In genomic region chr7:42152353-42153205, GRCh38 we compare ENCODE assay signal across 19 cellular contexts.
DNase-seq lines count a peak whose midpoint lies in the region; ATAC-seq, FAIRE-seq and TF ChIP-seq lines count a peak whose summit lies in the region.
"Had no signal": no experiment of that assay in that cellular context is flagged by ENCODE, and none has a peak within 500 bp of the region (broad histone marks: within the 10 kb centered on the region; RNA-seq: fewer than 3 reads in every experiment).

No MANE protein-coding gene starts in this region.

- H3K4me1 ChIP-seq in GM23338 (ENCODE audit: insufficient read depth) = peaks cover 38% of the 10 kb centered on the region
- no peaks in the 10 kb centered on the region for H3K4me1 ChIP-seq in astrocyte (ENCODE audit: insufficient read depth, low read length)
- H3K4me1 ChIP-seq: testis had no signal

- no peaks in the 10 kb centered on the region for H3K9me2 ChIP-seq in GM23338 (ENCODE audit: insufficient read depth)

- no peak for FAIRE-seq in astrocyte (lab: Jason Lieb, UNC)
- FAIRE-seq: RCC 7860 had no signal

- H3K36me3 ChIP-seq in GM23338 (ENCODE audit: insufficient read depth) (no peaks in the 10 kb centered on the region), astrocyte (ENCODE audit: insufficient read depth, low read length) (no peaks in the 10 kb centered on the region)
- H3K36me3 ChIP-seq: MG63 had no signal

- H3K4me1 Mint-ChIP-seq in GM23338 = peaks cover 29% of the 10 kb centered on the region
- H3K4me1 Mint-ChIP-seq in astrocyte (ENCODE audit: low read depth, unreplicated experiment) = peaks cover 8% of the 10 kb centered on the region
- H3K4me1 Mint-ChIP-seq: nephron progenitor cell had no signal

- H3K9me3 Mint-ChIP-seq in GM23338 = no peaks in the 10 kb centered on the region
- no peaks in the 10 kb centered on the region for H3K9me3 Mint-ChIP-seq in astrocyte (ENCODE audit: unreplicated experiment)
- H3K9me3 Mint-ChIP-seq: nephron progenitor cell; T-helper 1 cell treated with Interleukin-12 subunit alpha and Interleukin-12 subunit beta and Interleukin-4 antibody, amounts not matched to agents 30 μg/mL and 1 μg/mL, for 36 hours had no signal

- no peak overlapping the region for H3K4me3 ChIP-seq in GM23338
- no peak overlapping the region for H3K4me3 ChIP-seq in astrocyte (ENCODE audit: insufficient read depth, low read depth, low read length)
- H3K4me3 ChIP-seq: MG63, testis had no signal

- no peak for DNase-seq in GM23338 (ENCODE audit: low spot score)
- DNase-seq in astrocyte (ENCODE audit: low read depth) = no peak
- DNase-seq in left kidney (ENCODE audit: low read depth, low spot score) = peak; percentile 93
- DNase-seq in renal cortical epithelial cell (ENCODE audit: low read depth) = peak; percentile 28
- no peak for DNase-seq in erythroblast (lab: John Stamatoyannopoulos, UW)
- DNase-seq: activated CD4-positive, CD25-positive, alpha-beta regulatory T cell treated with anti-CD3 and anti-CD28 coated beads, Interleukin-2, amount 50 U/mL, for 72 hours; aorta; GOT3; MG63; NCI-H2029 treated with DMSO at 0.1 percent for 48 hours; NCI-H524 treated with DMSO at 0.1 percent for 48 hours; nephron progenitor cell; stimulated activated CD4-positive, alpha-beta T cell treated with anti-CD3 and anti-CD28 coated beads, Interleukin-4, amount 100 ng/mL, for 4 hours; testis had no signal

- no peak overlapping the region for H3K27ac Mint-ChIP-seq in GM23338
- no peak overlapping the region for H3K27ac Mint-ChIP-seq in astrocyte (ENCODE audit: unreplicated experiment)
- H3K27ac Mint-ChIP-seq: nephron progenitor cell; T-helper 1 cell treated with Interleukin-12 subunit alpha and Interleukin-12 subunit beta and Interleukin-4 antibody, amounts not matched to agents 30 μg/mL and 1 μg/mL, for 36 hours had no signal

- H2AFZ ChIP-seq in GM23338 (no peak overlapping the region), astrocyte (ENCODE audit: low read depth, low read length) (no peak overlapping the region)

- TF ChIP-seq POLR2A in erythroblast (IDR thresholded peaks at IDR 0.05; ENCODE audit: low read length) = no peak

- ATAC-seq in GM23338 (peak; percentile 40), GM18909 (IDR thresholded peaks at IDR 0.05; ENCODE audit: poor library complexity, unreplicated experiment) (no peak), HG02610 (IDR thresholded peaks at IDR 0.05; ENCODE audit: unreplicated experiment) (no peak), GM21619 (IDR thresholded peaks at IDR 0.05; ENCODE audit: unreplicated experiment) (no peak)

- H3K27me3 ChIP-seq in GM23338 (ENCODE audit: insufficient read depth) = no peaks in the 10 kb centered on the region
- no peaks in the 10 kb centered on the region for H3K27me3 ChIP-seq in astrocyte (ENCODE audit: insufficient read depth, low read length)
- H3K27me3 ChIP-seq: MG63, testis had no signal

- H3K36me3 Mint-ChIP-seq in GM23338 (ENCODE audit: low read depth) = peaks cover 4% of the 10 kb centered on the region; the same call in 1 of the 3 replicates
- H3K36me3 Mint-ChIP-seq in astrocyte (ENCODE audit: low read depth, unreplicated experiment) = peaks cover 5% of the 10 kb centered on the region

- H3K4me3 Mint-ChIP-seq in GM23338 (no peak overlapping the region), astrocyte (ENCODE audit: unreplicated experiment) (no peak overlapping the region)
- H3K4me3 Mint-ChIP-seq: nephron progenitor cell; T-helper 1 cell treated with Interleukin-12 subunit alpha and Interleukin-12 subunit beta and Interleukin-4 antibody, amounts not matched to agents 30 μg/mL and 1 μg/mL, for 36 hours had no signal

- H3F3A ChIP-seq in GM23338 (replicated peaks; ENCODE audit: low read depth) = no peaks in the 10 kb centered on the region

- peaks cover 2% of the 10 kb centered on the region for H3K27me3 Mint-ChIP-seq in GM23338 (ENCODE audit: insufficient read depth, low read depth, poor library complexity)
- H3K27me3 Mint-ChIP-seq in astrocyte (ENCODE audit: low read depth, unreplicated experiment) = no peaks in the 10 kb centered on the region

- peaks cover 5% of the 10 kb centered on the region; the same call in 1 of the 2 replicates for H4K20me1 ChIP-seq in GM23338 (replicated peaks; ENCODE audit: insufficient read depth)
- peaks cover 54% of the 10 kb centered on the region for H4K20me1 ChIP-seq in astrocyte (ENCODE audit: insufficient read depth, low read length)

- H3K9ac ChIP-seq in astrocyte (ENCODE audit: low read length) = no peak overlapping the region

- H3K27ac ChIP-seq in GM23338 (ENCODE audit: low read depth) (peak overlapping the region; percentile 20; the same call in 1 of the 2 replicates), astrocyte (ENCODE audit: low read depth, low read length) (no peak overlapping the region)
- H3K27ac ChIP-seq: testis had no signal

- H3K79me2 ChIP-seq in GM23338 (replicated peaks; ENCODE audit: insufficient read depth) (peaks cover 6% of the 10 kb centered on the region; the same call in 1 of the 2 replicates), astrocyte (ENCODE audit: insufficient read depth, low read length) (peaks cover 48% of the 10 kb centered on the region)

- H3K4me2 ChIP-seq in GM23338 = peak overlapping the region; percentile 56; the same call in 1 of the 2 replicates
- peak overlapping the region; percentile 49 for H3K4me2 ChIP-seq in astrocyte (ENCODE audit: low read length)

- no peaks in the 10 kb centered on the region for H3K9me3 ChIP-seq in astrocyte (ENCODE audit: insufficient read depth, low read depth, low read length)
- H3K9me3 ChIP-seq: MG63, testis had no signal

- TF ChIP-seq CTCF in GM23338 (conservative IDR thresholded peaks at IDR 0.05; ENCODE audit: low read depth in 2 of 2) (no peak), astrocyte (IDR thresholded peaks at IDR 0.05; ENCODE audit: insufficient read depth, low read depth, low read length) (no peak)

TF ChIP-seq in GM23338, 12 proteins besides CTCF, POLR2A, EP300 and RAD21 (continues in another document):
- TF ChIP-seq NANOG (IDR thresholded peaks at IDR 0.05; ENCODE audit: borderline replicate concordance) (no peak), ZNF114 (CRISPR knock-in tag; IDR thresholded peaks at IDR 0.05) (no peak), EZH2 (IDR thresholded peaks at IDR 0.05; ENCODE audit: low read depth, unreplicated experiment) (no peak), STAT1 (IDR thresholded peaks at IDR 0.05; ENCODE audit: unreplicated experiment) (no peak), EZH2phosphoT487 (IDR thresholded peaks at IDR 0.05; ENCODE audit: unreplicated experiment) (no peak), CREB1 (CRISPR knock-in tag; IDR thresholded peaks at IDR 0.05; ENCODE audit: low read depth) (no peak)
- TF ChIP-seq, protein P1, sequence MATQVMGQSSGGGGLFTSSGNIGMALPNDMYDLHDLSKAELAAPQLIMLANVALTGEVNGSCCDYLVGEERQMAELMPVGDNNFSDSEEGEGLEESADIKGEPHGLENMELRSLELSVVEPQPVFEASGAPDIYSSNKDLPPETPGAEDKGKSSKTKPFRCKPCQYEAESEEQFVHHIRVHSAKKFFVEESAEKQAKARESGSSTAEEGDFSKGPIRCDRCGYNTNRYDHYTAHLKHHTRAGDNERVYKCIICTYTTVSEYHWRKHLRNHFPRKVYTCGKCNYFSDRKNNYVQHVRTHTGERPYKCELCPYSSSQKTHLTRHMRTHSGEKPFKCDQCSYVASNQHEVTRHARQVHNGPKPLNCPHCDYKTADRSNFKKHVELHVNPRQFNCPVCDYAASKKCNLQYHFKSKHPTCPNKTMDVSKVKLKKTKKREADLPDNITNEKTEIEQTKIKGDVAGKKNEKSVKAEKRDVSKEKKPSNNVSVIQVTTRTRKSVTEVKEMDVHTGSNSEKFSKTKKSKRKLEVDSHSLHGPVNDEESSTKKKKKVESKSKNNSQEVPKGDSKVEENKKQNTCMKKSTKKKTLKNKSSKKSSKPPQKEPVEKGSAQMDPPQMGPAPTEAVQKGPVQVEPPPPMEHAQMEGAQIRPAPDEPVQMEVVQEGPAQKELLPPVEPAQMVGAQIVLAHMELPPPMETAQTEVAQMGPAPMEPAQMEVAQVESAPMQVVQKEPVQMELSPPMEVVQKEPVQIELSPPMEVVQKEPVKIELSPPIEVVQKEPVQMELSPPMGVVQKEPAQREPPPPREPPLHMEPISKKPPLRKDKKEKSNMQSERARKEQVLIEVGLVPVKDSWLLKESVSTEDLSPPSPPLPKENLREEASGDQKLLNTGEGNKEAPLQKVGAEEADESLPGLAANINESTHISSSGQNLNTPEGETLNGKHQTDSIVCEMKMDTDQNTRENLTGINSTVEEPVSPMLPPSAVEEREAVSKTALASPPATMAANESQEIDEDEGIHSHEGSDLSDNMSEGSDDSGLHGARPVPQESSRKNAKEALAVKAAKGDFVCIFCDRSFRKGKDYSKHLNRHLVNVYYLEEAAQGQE (IDR thresholded peaks at IDR 0.05; ENCODE audit: unreplicated experiment) = no peak
- TF ChIP-seq, protein P2, sequence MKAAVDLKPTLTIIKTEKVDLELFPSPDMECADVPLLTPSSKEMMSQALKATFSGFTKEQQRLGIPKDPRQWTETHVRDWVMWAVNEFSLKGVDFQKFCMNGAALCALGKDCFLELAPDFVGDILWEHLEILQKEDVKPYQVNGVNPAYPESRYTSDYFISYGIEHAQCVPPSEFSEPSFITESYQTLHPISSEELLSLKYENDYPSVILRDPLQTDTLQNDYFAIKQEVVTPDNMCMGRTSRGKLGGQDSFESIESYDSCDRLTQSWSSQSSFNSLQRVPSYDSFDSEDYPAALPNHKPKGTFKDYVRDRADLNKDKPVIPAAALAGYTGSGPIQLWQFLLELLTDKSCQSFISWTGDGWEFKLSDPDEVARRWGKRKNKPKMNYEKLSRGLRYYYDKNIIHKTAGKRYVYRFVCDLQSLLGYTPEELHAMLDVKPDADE (IDR thresholded peaks at IDR 0.05) = no peak

Comparison
In these comparisons a context has a peak if more than half of its experiments do, and no peak if none do; other contexts are left out.
1. DNase-seq: peak in left kidney (single experiment) and renal cortical epithelial cell (single experiment); none in GM23338 (single experiment), astrocyte (single experiment) and erythroblast (0 of 2).